ENCODE assay signal across 22 cellular contexts in the genomic region with DNA sequence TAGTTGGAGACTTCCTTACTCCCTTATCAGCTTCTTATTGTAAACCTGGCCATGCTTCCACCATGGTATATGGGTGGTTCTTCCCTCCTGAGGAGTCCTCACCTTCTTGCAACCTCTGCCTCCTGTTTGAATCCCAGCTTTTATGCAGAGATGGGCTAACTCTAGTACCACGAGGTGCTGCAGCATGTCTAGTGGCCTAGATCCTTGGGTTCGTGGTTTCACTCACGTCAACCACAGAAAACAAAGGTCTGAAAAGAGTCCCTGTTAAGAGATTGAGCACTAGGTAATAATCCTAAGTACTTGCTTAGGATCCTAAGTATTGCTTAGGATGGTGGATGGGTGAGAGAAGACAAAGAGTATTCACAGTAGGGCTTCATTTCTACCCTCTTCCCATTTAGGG.
DNase-seq lines count a peak whose midpoint lies in the region; ATAC-seq and TF ChIP-seq lines count a peak whose summit lies in the region.
"Had no signal": no experiment of that assay in that cellular context is flagged by ENCODE, and none has a peak within 500 bp of the region (broad histone marks: within the 10 kb centered on the region; RNA-seq: fewer than 3 reads in every experiment).

No MANE protein-coding gene starts in this region.

- no peaks in the 10 kb centered on the region for H3K9me3 Mint-ChIP-seq in natural killer cell
- no peaks in the 10 kb centered on the region for H3K9me3 Mint-ChIP-seq in natural killer cell treated with Interleukin-12 subunit alpha and Interleukin-12 subunit beta and Interleukin-15 and Interleukin-18, amount 100 ng/mL, for 72 hours
- H3K9me3 Mint-ChIP-seq in immature natural killer cell = no peaks in the 10 kb centered on the region
- H3K9me3 Mint-ChIP-seq in activated CD4-positive, alpha-beta memory T cell treated with anti-CD3 and anti-CD28 coated beads, Interleukin-2, amount 10 ng/mL, durations not matched to agents 7 days and 5 days = no peaks in the 10 kb centered on the region
- H3K9me3 Mint-ChIP-seq: CD14-positive monocyte; CD4-positive, alpha-beta memory T cell; CD8-positive, alpha-beta memory T cell had no signal

- H3K36me3 Mint-ChIP-seq in natural killer cell (peaks cover 10% of the 10 kb centered on the region), immature natural killer cell (peaks cover 0 to 32% (median 27%) of the 10 kb centered on the region in 3 donors)
- no peaks in the 10 kb centered on the region for H3K36me3 Mint-ChIP-seq in natural killer cell treated with Interleukin-12 subunit alpha and Interleukin-12 subunit beta and Interleukin-15 and Interleukin-18, amount 100 ng/mL, for 72 hours
- H3K36me3 Mint-ChIP-seq in activated CD4-positive, alpha-beta memory T cell treated with anti-CD3 and anti-CD28 coated beads, Interleukin-2, amount 10 ng/mL, durations not matched to agents 7 days and 5 days (ENCODE audit: low read depth) = no peaks in the 10 kb centered on the region
- H3K36me3 Mint-ChIP-seq: CD14-positive monocyte; CD4-positive, alpha-beta memory T cell; CD4-positive, CD25-positive, alpha-beta regulatory T cell; CD8-positive, alpha-beta memory T cell had no signal

- H3K4me3 Mint-ChIP-seq in natural killer cell (peak overlapping the region; percentile 5), immature natural killer cell (peak overlapping the region in 1 of 5 donors; percentile 31)
- no peak overlapping the region for H3K4me3 Mint-ChIP-seq in natural killer cell treated with Interleukin-12 subunit alpha and Interleukin-12 subunit beta and Interleukin-15 and Interleukin-18, amount 100 ng/mL, for 72 hours
- H3K4me3 Mint-ChIP-seq in activated CD4-positive, alpha-beta memory T cell treated with anti-CD3 and anti-CD28 coated beads, Interleukin-2, amount 10 ng/mL, durations not matched to agents 7 days and 5 days = no peak overlapping the region
- H3K4me3 Mint-ChIP-seq: CD14-positive monocyte; CD4-positive, alpha-beta memory T cell; CD4-positive, CD25-positive, alpha-beta regulatory T cell; CD8-positive, alpha-beta memory T cell had no signal

- TF ChIP-seq CTCF in natural killer cell (IDR thresholded peaks at IDR 0.05) = no peak

- H3K27me3 Mint-ChIP-seq in natural killer cell (ENCODE audit: low read depth in 2 of 2) (peaks cover 6 to 34% of the 10 kb centered on the region in 2 donors), immature natural killer cell (ENCODE audit: low read depth in 3 of 3) (peaks cover 4 to 15% (median 5%) of the 10 kb centered on the region in 3 donors)
- peaks cover 0 to 8% of the 10 kb centered on the region in 2 donors for H3K27me3 Mint-ChIP-seq in natural killer cell treated with Interleukin-12 subunit alpha and Interleukin-12 subunit beta and Interleukin-15 and Interleukin-18, amount 100 ng/mL, for 72 hours
- peaks cover 14% of the 10 kb centered on the region for H3K27me3 Mint-ChIP-seq in activated CD4-positive, alpha-beta memory T cell treated with anti-CD3 and anti-CD28 coated beads, Interleukin-2, amount 10 ng/mL, durations not matched to agents 7 days and 5 days

- H3K4me1 Mint-ChIP-seq in natural killer cell = peaks cover 20 to 33% of the 10 kb centered on the region in 2 donors
- peaks cover 6 to 19% of the 10 kb centered on the region in 2 donors for H3K4me1 Mint-ChIP-seq in natural killer cell treated with Interleukin-12 subunit alpha and Interleukin-12 subunit beta and Interleukin-15 and Interleukin-18, amount 100 ng/mL, for 72 hours (ENCODE audit: low read depth in 2 of 2)
- H3K4me1 Mint-ChIP-seq in immature natural killer cell = peaks cover 0 to 7% of the 10 kb centered on the region in 2 donors
- H3K4me1 Mint-ChIP-seq in activated CD4-positive, alpha-beta memory T cell treated with anti-CD3 and anti-CD28 coated beads, Interleukin-2, amount 10 ng/mL, durations not matched to agents 7 days and 5 days = no peaks in the 10 kb centered on the region
- H3K4me1 Mint-ChIP-seq: CD14-positive monocyte; CD4-positive, alpha-beta memory T cell; CD4-positive, CD25-positive, alpha-beta regulatory T cell; CD8-positive, alpha-beta memory T cell had no signal

- CTCF ChIA-PET in activated CD4-positive, alpha-beta memory T cell treated with anti-CD3 and anti-CD28 coated beads, Interleukin-2, amount 10 ng/mL, durations not matched to agents 7 days and 5 days (lab: Charles Lee) = no interaction called here

- POLR2A ChIA-PET in activated CD4-positive, alpha-beta memory T cell treated with anti-CD3 and anti-CD28 coated beads, Interleukin-2, amount 10 ng/mL, durations not matched to agents 7 days and 5 days (lab: Charles Lee) = no interaction called here

- H3K27ac Mint-ChIP-seq in natural killer cell = no peak overlapping the region
- H3K27ac Mint-ChIP-seq in natural killer cell treated with Interleukin-12 subunit alpha and Interleukin-12 subunit beta and Interleukin-15 and Interleukin-18, amount 100 ng/mL, for 72 hours = no peak overlapping the region
- H3K27ac Mint-ChIP-seq in immature natural killer cell = no peak overlapping the region
- H3K27ac Mint-ChIP-seq in activated CD4-positive, alpha-beta memory T cell treated with anti-CD3 and anti-CD28 coated beads, Interleukin-2, amount 10 ng/mL, durations not matched to agents 7 days and 5 days = no peak overlapping the region
- H3K27ac Mint-ChIP-seq: CD4-positive, alpha-beta memory T cell; CD4-positive, CD25-positive, alpha-beta regulatory T cell; CD8-positive, alpha-beta memory T cell had no signal

- intact Hi-C loops in natural killer cell (cut with micrococcal nuclease) = no loop called here

- DNase-seq in natural killer cell (no peak), immature natural killer cell (peak; percentile 12 to 18 (median 18))
- no peak for DNase-seq in natural killer cell treated with Interleukin-12 subunit alpha and Interleukin-12 subunit beta and Interleukin-15 and Interleukin-18, amount 100 ng/mL, for 72 hours (ENCODE audit: low spot score)
- DNase-seq in activated CD4-positive, alpha-beta memory T cell treated with anti-CD3 and anti-CD28 coated beads, Interleukin-2, amount 10 ng/mL, durations not matched to agents 7 days and 5 days = no peak
- DNase-seq in stimulated activated CD4-positive, alpha-beta T cell treated with anti-CD3 and anti-CD28 coated beads, Interleukin-4, amount 100 ng/mL, for 24 hours = no peak
- DNase-seq: 8988T; ACHN; BE2C; C1 segment of cervical spinal cord; CD4-positive, alpha-beta memory T cell; CD4-positive, CD25-positive, alpha-beta regulatory T cell; CD8-positive, alpha-beta memory T cell; COR-L47; DMS 273 treated with DMSO at 0.1 percent for 48 hours; DMS153; DMS53; DMS79; DND-41; EL; GDM1 had no signal

- ATAC-seq in natural killer cell = peak in 1 of 3 donors; percentile 50
- ATAC-seq in natural killer cell treated with Interleukin-12 subunit alpha and Interleukin-12 subunit beta and Interleukin-15 and Interleukin-18, amount 100 ng/mL, for 72 hours = no peak
- ATAC-seq: GM12878 had no signal

Comparison
In these comparisons a context has a peak if more than half of its experiments do, and no peak if none do; other contexts are left out.
1. DNase-seq: peak in immature natural killer cell (3 of 3); none in natural killer cell (single experiment), natural killer cell treated with Interleukin-12 subunit alpha and Interleukin-12 subunit beta and Interleukin-15 and Interleukin-18, amount 100 ng/mL, for 72 hours (single experiment), activated CD4-positive, alpha-beta memory T cell treated with anti-CD3 and anti-CD28 coated beads, Interleukin-2, amount 10 ng/mL, durations not matched to agents 7 days and 5 days (single experiment) and stimulated activated CD4-positive, alpha-beta T cell treated with anti-CD3 and anti-CD28 coated beads, Interleukin-4, amount 100 ng/mL, for 24 hours (single experiment).